Comparison of ENCODE assay signal across 25 cellular contexts in genomic region chr9:81556923-81557322, GRCh38.
DNase-seq lines count a peak whose midpoint lies in the region; ATAC-seq, FAIRE-seq and TF ChIP-seq lines count a peak whose summit lies in the region.
"Had no signal": no experiment of that assay in that cellular context is flagged by ENCODE, and none has a peak within 500 bp of the region (broad histone marks: within the 10 kb centered on the region; RNA-seq: fewer than 3 reads in every experiment).

No MANE protein-coding gene starts in this region.

- H3K9ac ChIP-seq in SK-N-MC (ENCODE audit: insufficient read length) (no peak overlapping the region), mesenchymal stem cell (ENCODE audit: low read length) (peak overlapping the region; percentile 11)
- H3K9ac ChIP-seq: BLaER1 treated with 17β-estradiol and CSF1 and Interleukin-3, amounts not matched to agents 10 nM and 100 nM; GM23248 had no signal

- 95% methylated on average over 2 of the region's 2 CpGs for WGBS in A549 (ENCODE audit: missing lambda C conversion rate)
- 100% methylated on average over 1 of the region's 2 CpGs for WGBS in mesenchymal stem cell

- H2BK120ac ChIP-seq in mesenchymal stem cell (ENCODE audit: low read depth, low read length), result no peak overlapping the region

- CTCF ChIA-PET in A549 (lab: Yijun Ruan, JAX), result no interaction called here
- CTCF ChIA-PET in activated CD8-positive, alpha-beta T cell treated with anti-CD3 and anti-CD28 coated beads for 36 hours (lab: Charles Lee), result no interaction called here

- ATAC-seq in A549 (no peak), GM19395 (IDR thresholded peaks at IDR 0.05; ENCODE audit: unreplicated experiment) (no peak)
- no peak for ATAC-seq in activated CD8-positive, alpha-beta T cell treated with anti-CD3 and anti-CD28 coated beads for 36 hours

- H3K9me3 Mint-ChIP-seq in activated CD8-positive, alpha-beta T cell treated with anti-CD3 and anti-CD28 coated beads for 36 hours, result no peaks in the 10 kb centered on the region
- H3K9me3 Mint-ChIP-seq: CD4-positive, alpha-beta T cell had no signal

- no peak overlapping the region for H2AFZ ChIP-seq in ACC112 (ENCODE audit: low read length, unreplicated experiment)
- H2AFZ ChIP-seq in mesenchymal stem cell (ENCODE audit: low read depth, low read length), result no peak overlapping the region
- H2AFZ ChIP-seq: GM23248 had no signal

- intact Hi-C loops in activated CD8-positive, alpha-beta T cell treated with anti-CD3 and anti-CD28 coated beads for 36 hours (cut with micrococcal nuclease), result no loop called here

- H3K79me1 ChIP-seq in mesenchymal stem cell (replicated peaks; ENCODE audit: low read length, poor library complexity, severe bottlenecking), result no peaks in the 10 kb centered on the region

- no peak for TF ChIP-seq POLR2A in A549 (IDR thresholded peaks at IDR 0.05; ENCODE audit: low read length)

- no peak overlapping the region for H2BK5ac ChIP-seq in mesenchymal stem cell (ENCODE audit: low read depth, low read length, poor library complexity, severe bottlenecking)

- H3K4ac ChIP-seq in mesenchymal stem cell (ENCODE audit: low read depth in 1 of 2, low read length in 2 of 2), result no peak overlapping the region

- no peak for TF ChIP-seq RAD21 in A549 (conservative IDR thresholded peaks at IDR 0.05 in 1 of 2, IDR thresholded peaks at IDR 0.05 in 1 of 2)

- H3K4me3 ChIP-seq in A549, result no peak overlapping the region
- no peak overlapping the region for H3K4me3 ChIP-seq in ACC112 (ENCODE audit: low read depth, low read length)
- peak overlapping the region; percentile 56; the same call in 1 of the 2 replicates for H3K4me3 ChIP-seq in SK-N-MC
- no peak overlapping the region for H3K4me3 ChIP-seq in mesenchymal stem cell (ENCODE audit: insufficient read depth in 1 of 2, low read depth in 1 of 2, low read length in 2 of 2)
- H3K4me3 ChIP-seq: BLaER1 treated with 17β-estradiol and CSF1 and Interleukin-3, amounts not matched to agents 10 nM and 100 nM; GM23248 had no signal

- H2AK5ac ChIP-seq in mesenchymal stem cell (ENCODE audit: low read length, severe bottlenecking), result no peak overlapping the region

- H3K14ac ChIP-seq in mesenchymal stem cell (ENCODE audit: low read length in 2 of 2), result no peak overlapping the region

- no peaks in the 10 kb centered on the region for H3K36me3 Mint-ChIP-seq in activated CD8-positive, alpha-beta T cell treated with anti-CD3 and anti-CD28 coated beads for 36 hours (ENCODE audit: low read depth)
- H3K36me3 Mint-ChIP-seq: CD14-positive monocyte; CD8-positive, alpha-beta memory T cell had no signal

- H3K36me3 ChIP-seq in ACC112 (ENCODE audit: insufficient read depth, low read length), result no peaks in the 10 kb centered on the region
- no peaks in the 10 kb centered on the region for H3K36me3 ChIP-seq in SK-N-MC (ENCODE audit: insufficient read depth, low read length)
- no peaks in the 10 kb centered on the region for H3K36me3 ChIP-seq in mesenchymal stem cell (ENCODE audit: control insufficient read depth in 1 of 2, insufficient read depth in 2 of 2, low read depth in 1 of 2, low read length in 2 of 2)
- H3K36me3 ChIP-seq: BE2C; BLaER1 treated with 17β-estradiol and CSF1 and Interleukin-3, amounts not matched to agents 10 nM and 100 nM had no signal

- DNase-seq in A549 (ENCODE audit: low read depth in 1 of 2, low spot score in 1 of 2) (no peak), SK-N-MC (ENCODE audit: low read depth, low spot score) (no peak), mesenchymal stem cell (no peak), NCI-H1417 (lab: John Stamatoyannopoulos, UW) (no peak), NCI-H1048 (lab: John Stamatoyannopoulos, UW) (no peak)
- no peak for DNase-seq in activated CD8-positive, alpha-beta T cell treated with anti-CD3 and anti-CD28 coated beads for 36 hours
- DNase-seq: ACHN; AML-193; BE2C; CD4-positive, alpha-beta T cell; CD8-positive, alpha-beta memory T cell; DMS 273 treated with DMSO at 0.1 percent for 48 hours; EL; GF-D8; H7; HCEC 1CT had no signal

- H3K79me2 ChIP-seq in ACC112 (ENCODE audit: control insufficient read depth, insufficient read depth, low read length, unreplicated experiment), result no peaks in the 10 kb centered on the region

- TF ChIP-seq CTCF in A549 (IDR thresholded peaks at IDR 0.05), result no peak
- TF ChIP-seq CTCF in activated CD8-positive, alpha-beta T cell treated with anti-CD3 and anti-CD28 coated beads for 36 hours (IDR thresholded peaks at IDR 0.05), result no peak

- H3K4me3 Mint-ChIP-seq in activated CD8-positive, alpha-beta T cell treated with anti-CD3 and anti-CD28 coated beads for 36 hours, result no peak overlapping the region
- H3K4me3 Mint-ChIP-seq: CD14-positive monocyte; CD4-positive, alpha-beta T cell; CD8-positive, alpha-beta memory T cell had no signal

- H4K8ac ChIP-seq in mesenchymal stem cell (ENCODE audit: low read length), result no peak overlapping the region

- H3K4me1 Mint-ChIP-seq in activated CD8-positive, alpha-beta T cell treated with anti-CD3 and anti-CD28 coated beads for 36 hours (ENCODE audit: low read depth), result no peaks in the 10 kb centered on the region
- H3K4me1 Mint-ChIP-seq: CD14-positive monocyte; CD8-positive, alpha-beta memory T cell had no signal

- H3K4me1 ChIP-seq in A549, result peaks cover 52% of the 10 kb centered on the region
- H3K4me1 ChIP-seq in ACC112 (ENCODE audit: control insufficient read depth, insufficient read depth, low read length, unreplicated experiment), result peaks cover 38% of the 10 kb centered on the region
- H3K4me1 ChIP-seq in mesenchymal stem cell (ENCODE audit: control insufficient read depth, insufficient read depth, low read depth, low read length), result peaks cover 7% of the 10 kb centered on the region
- H3K4me1 ChIP-seq: BE2C had no signal

- H3K27ac ChIP-seq in A549 (peak overlapping the region; percentile 77 to 83; a peak in 2 of 6 replicates), ACC112 (ENCODE audit: low read depth, low read length) (peak overlapping the region; percentile 67; the same call in 1 of the 2 replicates), SK-N-MC (no peak overlapping the region), mesenchymal stem cell (ENCODE audit: low read length, poor library complexity, severe bottlenecking) (no peak overlapping the region)
- H3K27ac ChIP-seq: BLaER1 treated with 17β-estradiol and CSF1 and Interleukin-3, amounts not matched to agents 10 nM and 100 nM had no signal

- H3K27me3 Mint-ChIP-seq in activated CD8-positive, alpha-beta T cell treated with anti-CD3 and anti-CD28 coated beads for 36 hours, result peaks cover 1% of the 10 kb centered on the region
- H3K27me3 Mint-ChIP-seq: CD4-positive, alpha-beta T cell; CD8-positive, alpha-beta memory T cell had no signal

- no peak for FAIRE-seq in A549 (lab: Jason Lieb, UNC)
- FAIRE-seq: D721Med, GM12891, GM18507, H1 had no signal

- H3K27me3 ChIP-seq in ACC112 (ENCODE audit: insufficient read depth, low read length) (no peaks in the 10 kb centered on the region), mesenchymal stem cell (ENCODE audit: control insufficient read depth in 1 of 2, insufficient read depth in 1 of 2, low read length in 2 of 2) (peaks cover 0 to 34% of the 10 kb centered on the region in 2 experiments)
- H3K27me3 ChIP-seq: BE2C; BLaER1 treated with 17β-estradiol and CSF1 and Interleukin-3, amounts not matched to agents 10 nM and 100 nM had no signal

- H3K9me3 ChIP-seq in A549 (no peaks in the 10 kb centered on the region), SK-N-MC (ENCODE audit: low read depth, low read length) (no peaks in the 10 kb centered on the region), mesenchymal stem cell (ENCODE audit: control insufficient read depth, low read length) (no peaks in the 10 kb centered on the region)
- H3K9me3 ChIP-seq: BE2C; BLaER1 treated with 17β-estradiol and CSF1 and Interleukin-3, amounts not matched to agents 10 nM and 100 nM had no signal

- H3K27ac Mint-ChIP-seq in activated CD8-positive, alpha-beta T cell treated with anti-CD3 and anti-CD28 coated beads for 36 hours, result no peak overlapping the region
- H3K27ac Mint-ChIP-seq: CD14-positive monocyte; CD4-positive, alpha-beta T cell; CD8-positive, alpha-beta memory T cell had no signal

- H3K4me2 ChIP-seq in A549, result no peak overlapping the region
- no peak overlapping the region for H3K4me2 ChIP-seq in mesenchymal stem cell (ENCODE audit: low read length, poor library complexity, severe bottlenecking)

- no peak for TF ChIP-seq EP300 in A549 (IDR thresholded peaks at IDR 0.05)

- no peak overlapping the region for H4K91ac ChIP-seq in mesenchymal stem cell (ENCODE audit: low read length)

- H2BK12ac ChIP-seq in mesenchymal stem cell (ENCODE audit: low read length in 2 of 2), result no peak overlapping the region

- POLR2A ChIA-PET in A549 (lab: Yijun Ruan, JAX), result no interaction called here
- POLR2A ChIA-PET in activated CD8-positive, alpha-beta T cell treated with anti-CD3 and anti-CD28 coated beads for 36 hours (lab: Charles Lee), result no interaction called here

- no peak overlapping the region for H3K23ac ChIP-seq in mesenchymal stem cell (ENCODE audit: low read length in 2 of 2)

- H2BK15ac ChIP-seq in mesenchymal stem cell (ENCODE audit: low read depth, poor library complexity, severe bottlenecking), result no peak overlapping the region

- no peak overlapping the region for H3K18ac ChIP-seq in mesenchymal stem cell (ENCODE audit: low read depth in 1 of 2, low read length in 2 of 2)

TF ChIP-seq in A549, 52 proteins besides CTCF, POLR2A, EP300 and RAD21:
- TF ChIP-seq E2F6 (IDR thresholded peaks at IDR 0.05; ENCODE audit: borderline replicate concordance, low read depth) (no peak), MAFK (IDR thresholded peaks at IDR 0.05; ENCODE audit: partially characterized antibody) (peak; percentile 63)

Comparison
In these comparisons a context has a peak if more than half of its experiments do, and no peak if none do; other contexts are left out.
1. H3K27ac ChIP-seq: peak in A549 (2 of 2) and ACC112 (single experiment); none in SK-N-MC (single experiment) and mesenchymal stem cell (single experiment).